ENCODE assay signal across 11 cellular contexts in genomic region chr2:219737270-219737691, GRCh38.
DNase-seq lines count a peak whose midpoint lies in the region; TF ChIP-seq lines count a peak whose summit lies in the region.
"Had no signal": no experiment of that assay in that cellular context is flagged by ENCODE, and none has a peak within 500 bp of the region (broad histone marks: within the 10 kb centered on the region; RNA-seq: fewer than 3 reads in every experiment).

No MANE protein-coding gene starts in this region.

- peaks cover 5% of the 10 kb centered on the region; the same call in 1 of the 2 replicates for H3K27me3 ChIP-seq in HAP-1 (ENCODE audit: low read depth)

- no peaks in the 10 kb centered on the region for H3K36me3 ChIP-seq in HAP-1 (replicated peaks)

- no peaks in the 10 kb centered on the region for H3K36me3 Mint-ChIP-seq in nephron (ENCODE audit: low read depth)
- H3K36me3 Mint-ChIP-seq: activated naive CD8-positive, alpha-beta T cell had no signal

- H3K4me3 ChIP-seq in HAP-1 = no peak overlapping the region

- TF ChIP-seq CTCF in nephron (IDR thresholded peaks at IDR 0.05; ENCODE audit: unreplicated experiment in 3 of 3) = peak; percentile 53 to 72 (median 67)

- DNase-seq in ELR (ENCODE audit: low read depth) (peak; percentile 27), NCI-H510A treated with DMSO at 0.1 percent for 48 hours (lab: John Stamatoyannopoulos, UW) (peak; percentile 38), dermis blood vessel endothelial cell (peak; percentile 25), activated T-cell treated with anti-CD3 and anti-CD28 coated beads for 4 hours (no peak), HAP-1 (ENCODE audit: low spot score in 2 of 2) (no peak), GM19240 (ENCODE audit: insufficient read length, low spot score) (no peak), ecto neural progenitor cell (ENCODE audit: low spot score) (no peak)
- DNase-seq: midbrain, NCI-H2081 treated with DMSO at 0.1 percent for 48 hours had no signal

- H3K9me3 Mint-ChIP-seq in nephron = no peaks in the 10 kb centered on the region

- H3K4me1 Mint-ChIP-seq in nephron = peaks cover 53% of the 10 kb centered on the region

- peaks cover 7% of the 10 kb centered on the region for H3K27me3 Mint-ChIP-seq in nephron (ENCODE audit: low read depth)

- H3K27ac Mint-ChIP-seq in nephron = peak overlapping the region in 2 of 3 experiments; percentile 46 to 71
- H3K27ac Mint-ChIP-seq: activated naive CD8-positive, alpha-beta T cell had no signal

- in situ Hi-C loops in HAP-1 (cut with MboI; ENCODE audit: low sequenced_read_pairs) = loop anchor here (5.0 kb wide), 1 partner anchor 260 kb away; no protein-coding TSS in a partner anchor

- H3K4me3 Mint-ChIP-seq in nephron = no peak overlapping the region
- H3K4me3 Mint-ChIP-seq: activated naive CD8-positive, alpha-beta T cell had no signal

- no peaks in the 10 kb centered on the region for H3K9me3 ChIP-seq in HAP-1

- H3K4me1 ChIP-seq in HAP-1 = no peaks in the 10 kb centered on the region

Comparison
In these comparisons a context has a peak if more than half of its experiments do, and no peak if none do; other contexts are left out.
1. DNase-seq: peak in ELR (single experiment), NCI-H510A treated with DMSO at 0.1 percent for 48 hours (single experiment) and dermis blood vessel endothelial cell (single experiment); none in activated T-cell treated with anti-CD3 and anti-CD28 coated beads for 4 hours (single experiment), HAP-1 (0 of 2), GM19240 (single experiment) and ecto neural progenitor cell (single experiment).